9 cellular contexts compared by ENCODE assay signal in the genomic region with DNA sequence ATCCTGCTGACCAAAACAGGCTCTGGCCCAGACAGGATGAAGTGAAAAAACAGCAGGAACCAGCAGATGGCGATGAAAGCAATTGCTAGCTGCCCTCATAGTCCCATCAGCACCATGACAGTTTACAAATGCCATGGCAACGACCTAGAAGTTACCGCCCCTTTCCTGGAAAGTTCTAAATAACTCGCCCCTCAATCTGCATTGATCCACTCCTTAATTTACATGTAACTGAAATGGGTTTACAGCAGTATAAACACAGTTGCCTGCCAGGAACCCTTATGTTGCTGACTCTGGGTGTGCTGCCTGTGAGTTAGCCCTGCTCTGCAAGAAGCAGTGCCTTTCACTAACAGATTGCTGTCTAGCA.
DNase-seq lines count a peak whose midpoint lies in the region; ATAC-seq, FAIRE-seq and TF ChIP-seq lines count a peak whose summit lies in the region.
"Had no signal": no experiment of that assay in that cellular context is flagged by ENCODE, and none has a peak within 500 bp of the region (broad histone marks: within the 10 kb centered on the region; RNA-seq: fewer than 3 reads in every experiment).

No MANE protein-coding gene starts in this region.

- H3K4me1 ChIP-seq in keratinocyte (ENCODE audit: control insufficient read depth, extremely low read depth, insufficient read depth, low read length) = no peaks in the 10 kb centered on the region

- no peak overlapping the region for H2AFZ ChIP-seq in keratinocyte (ENCODE audit: control insufficient read depth, low read length)

- DNase-seq in DMS53 treated with DMSO at 0.1 percent for 48 hours (lab: John Stamatoyannopoulos, UW; ENCODE audit: unreplicated experiment) (peak; percentile 62), OCI-M1 (lab: John Stamatoyannopoulos, UW) (peak; percentile 95), astrocyte of the spinal cord (ENCODE audit: low read depth, low spot score) (peak; percentile 44), keratinocyte (ENCODE audit: low read depth, low spot score) (no peak), mesothelial cell of epicardium (ENCODE audit: low spot score in 2 of 2, unreplicated experiment in 2 of 2) (no peak)
- peak; percentile 2 to 12 for DNase-seq in stimulated activated CD8-positive, alpha-beta memory T cell treated with anti-CD3 and anti-CD28 coated beads, Interleukin-15, amount 100 ng/mL, for 48 hours (ENCODE audit: low read depth in 2 of 2)

- no peaks in the 10 kb centered on the region for H3K79me2 ChIP-seq in keratinocyte (ENCODE audit: control insufficient read depth, insufficient read depth, low read length)

- ATAC-seq in GM19328 (IDR thresholded peaks at IDR 0.05; ENCODE audit: unreplicated experiment) (peak; percentile 89), HG03565 (IDR thresholded peaks at IDR 0.05; ENCODE audit: unreplicated experiment) (peak; percentile 59)

- no peaks in the 10 kb centered on the region for H4K20me1 ChIP-seq in keratinocyte (ENCODE audit: control insufficient read depth, extremely low read depth, insufficient read depth, low read length)

- no peak overlapping the region for H3K4me3 Mint-ChIP-seq in mesothelial cell of epicardium
- H3K4me3 Mint-ChIP-seq: activated naive CD4-positive, alpha-beta T cell treated with anti-CD3 and anti-CD28 coated beads, Interleukin-2, amount 50 U/mL, for 24 hours had no signal

- peaks cover 9% of the 10 kb centered on the region for H3K27me3 Mint-ChIP-seq in mesothelial cell of epicardium (ENCODE audit: low read depth)
- H3K27me3 Mint-ChIP-seq: activated naive CD4-positive, alpha-beta T cell treated with anti-CD3 and anti-CD28 coated beads, Interleukin-2, amount 50 U/mL, for 24 hours had no signal

- in situ Hi-C loops in astrocyte of the spinal cord (cut with HindIII; ENCODE audit: low sequenced_read_pairs) = no loop called here

- no peak overlapping the region for H3K4me2 ChIP-seq in keratinocyte (ENCODE audit: control insufficient read depth, extremely low read depth, insufficient read depth, low read depth, low read length)

- no peak overlapping the region for H3K27ac ChIP-seq in keratinocyte (ENCODE audit: control insufficient read depth, insufficient read depth, low read length)

- no peak overlapping the region for H3K4me3 ChIP-seq in astrocyte of the spinal cord (ENCODE audit: low read depth, low read length)
- no peak overlapping the region for H3K4me3 ChIP-seq in keratinocyte (ENCODE audit: control insufficient read depth in 2 of 3, extremely low read depth in 1 of 3, insufficient read depth in 2 of 3, low read depth in 1 of 3, low read length in 3 of 3)

- FAIRE-seq in keratinocyte (lab: Jason Lieb, UNC) = peak; percentile 80

- no peaks in the 10 kb centered on the region for H3K4me1 Mint-ChIP-seq in mesothelial cell of epicardium
- H3K4me1 Mint-ChIP-seq: activated naive CD4-positive, alpha-beta T cell treated with anti-CD3 and anti-CD28 coated beads, Interleukin-2, amount 50 U/mL, for 24 hours had no signal

- H3K27me3 ChIP-seq in keratinocyte (ENCODE audit: control insufficient read depth, extremely low read depth, insufficient read depth, low read length) = peaks cover 16% of the 10 kb centered on the region

- no peaks in the 10 kb centered on the region for H3K36me3 Mint-ChIP-seq in mesothelial cell of epicardium
- H3K36me3 Mint-ChIP-seq: activated naive CD4-positive, alpha-beta T cell treated with anti-CD3 and anti-CD28 coated beads, Interleukin-2, amount 50 U/mL, for 24 hours had no signal

- H3K36me3 ChIP-seq in keratinocyte (ENCODE audit: control insufficient read depth in 2 of 2, extremely low read depth in 1 of 2, insufficient read depth in 2 of 2, low read length in 2 of 2) = no peaks in the 10 kb centered on the region

- no peak overlapping the region for H3K9ac ChIP-seq in keratinocyte (ENCODE audit: control insufficient read depth, extremely low read depth, insufficient read depth, low read length)

- no peaks in the 10 kb centered on the region for H3K9me3 Mint-ChIP-seq in mesothelial cell of epicardium
- H3K9me3 Mint-ChIP-seq: activated naive CD4-positive, alpha-beta T cell treated with anti-CD3 and anti-CD28 coated beads, Interleukin-2, amount 50 U/mL, for 24 hours had no signal

- dilution Hi-C loops in keratinocyte (cut with MboI; ENCODE audit: extremely low pct_ligation_motif_present, low sequenced_read_pairs) = no loop called here

- no peaks in the 10 kb centered on the region for H3K9me1 ChIP-seq in keratinocyte (ENCODE audit: control insufficient read depth, extremely low read depth, insufficient read depth, low read length)

- no peaks in the 10 kb centered on the region for H3K9me3 ChIP-seq in keratinocyte (ENCODE audit: control insufficient read depth, low read depth, low read length)

- TF ChIP-seq CTCF in astrocyte of the spinal cord (IDR thresholded peaks at IDR 0.05; ENCODE audit: low read depth, low read length) (peak; percentile 66), keratinocyte (optimal IDR thresholded peaks at IDR 0.05 in 1 of 3, IDR thresholded peaks at IDR 0.05 in 1 of 3, conservative IDR thresholded peaks at IDR 0.05 in 1 of 3; ENCODE audit: extremely low read depth in 1 of 3, insufficient read depth in 2 of 3, low read length in 3 of 3) (peak; percentile 60 to 70 (median 70)), mesothelial cell of epicardium (IDR thresholded peaks at IDR 0.05; ENCODE audit: unreplicated experiment) (no peak)

- no peak overlapping the region for H3K27ac Mint-ChIP-seq in mesothelial cell of epicardium
- H3K27ac Mint-ChIP-seq: activated naive CD4-positive, alpha-beta T cell treated with anti-CD3 and anti-CD28 coated beads, Interleukin-2, amount 50 U/mL, for 24 hours had no signal

Comparison
In these comparisons a context has a peak if more than half of its experiments do, and no peak if none do; other contexts are left out.
1. DNase-seq: peak in DMS53 treated with DMSO at 0.1 percent for 48 hours (single experiment), OCI-M1 (single experiment), astrocyte of the spinal cord (single experiment) and stimulated activated CD8-positive, alpha-beta memory T cell treated with anti-CD3 and anti-CD28 coated beads, Interleukin-15, amount 100 ng/mL, for 48 hours (2 of 2); none in keratinocyte (single experiment) and mesothelial cell of epicardium (0 of 2).